Comparison of ENCODE assay signal across 22 cellular contexts in the genomic region with DNA sequence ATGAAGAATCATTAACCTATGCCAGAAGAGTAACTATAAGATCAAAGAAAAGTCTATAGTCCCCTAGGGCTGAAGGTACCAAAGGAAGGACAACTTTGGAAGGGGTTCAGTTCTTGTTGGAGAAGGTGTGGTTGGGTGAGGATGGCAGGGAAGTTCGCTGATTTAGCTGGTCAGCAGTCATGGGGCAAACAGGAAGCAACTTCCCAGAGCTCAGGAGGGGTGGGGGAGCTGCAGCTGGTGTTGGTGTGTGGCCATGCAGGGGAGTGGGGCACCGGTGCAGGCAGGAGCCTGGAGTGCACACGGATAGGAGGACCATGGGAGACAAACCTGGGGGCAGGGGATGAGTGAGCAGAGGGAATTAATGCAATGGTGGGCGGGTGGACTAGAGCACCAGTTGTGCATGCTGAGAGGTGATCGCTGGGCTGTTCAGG. TPM values are rescaled to one million over a fixed set of nuclear protein-coding genes. Genes with fewer than 3 reads are reported as not detected.
A peak's percentile ranks its signal among the peaks of the same experiment; 100 is the strongest.
DNase-seq lines count a peak whose midpoint lies in the region; ATAC-seq and TF ChIP-seq lines count a peak whose summit lies in the region.
"Had no signal": no experiment of that assay in that cellular context is flagged by ENCODE, and none has a peak within 500 bp of the region (broad histone marks: within the 10 kb centered on the region; RNA-seq: fewer than 3 reads in every experiment).

No MANE protein-coding gene starts in this region.

- H3K36me3 Mint-ChIP-seq in chondrocyte (ENCODE audit: low read depth), result peaks cover 1% of the 10 kb centered on the region
- no peaks in the 10 kb centered on the region for H3K36me3 Mint-ChIP-seq in activated CD4-positive, alpha-beta memory T cell treated with anti-CD3 and anti-CD28 coated beads for 36 hours

- no peaks in the 10 kb centered on the region for H3K9me3 ChIP-seq in heart right ventricle
- no peaks in the 10 kb centered on the region for H3K9me3 ChIP-seq in mucosa of descending colon
- H3K9me3 ChIP-seq in vagina, result no peaks in the 10 kb centered on the region
- H3K9me3 ChIP-seq: BE2C, prostate gland had no signal

- peaks cover 7% of the 10 kb centered on the region for H3K4me1 Mint-ChIP-seq in chondrocyte (ENCODE audit: low read depth)
- H3K4me1 Mint-ChIP-seq in activated CD4-positive, alpha-beta memory T cell treated with anti-CD3 and anti-CD28 coated beads for 36 hours (ENCODE audit: low read depth), result no peaks in the 10 kb centered on the region
- H3K4me1 Mint-ChIP-seq: activated naive CD8-positive, alpha-beta T cell treated with anti-CD3 and anti-CD28 coated beads, Interleukin-2, amount 50 U/mL, for 24 hours had no signal

- no peak for DNase-seq in heart right ventricle
- no peak for DNase-seq in cardiac septum (ENCODE audit: low spot score)
- no peak for DNase-seq in chondrocyte (ENCODE audit: low spot score)
- peak in 2 of 3 donors; percentile 54 to 55 for DNase-seq in mucosa of descending colon
- peak; percentile 72 to 91 for DNase-seq in vagina (ENCODE audit: extremely low spot score in 2 of 2)
- DNase-seq in activated CD4-positive, alpha-beta memory T cell treated with anti-CD3 and anti-CD28 coated beads for 36 hours, result no peak
- no peak for DNase-seq in activated CD4-positive, alpha-beta T cell treated with anti-CD3 and anti-CD28 coated beads for 1 hour
- DNase-seq in NOMO-1 treated with dmso at 0.1 percent for 144 hours (lab: John Stamatoyannopoulos, UW; ENCODE audit: unreplicated experiment), result no peak
- DNase-seq: activated CD4-positive, alpha-beta T cell treated with anti-CD3 and anti-CD28 coated beads for 48 hours; activated naive CD8-positive, alpha-beta T cell treated with anti-CD3 and anti-CD28 coated beads, Interleukin-2, amount 50 U/mL, for 24 hours; activated T-cell treated with anti-CD3 and anti-CD28 coated beads, Interleukin-2, amount 50 U/mL, for 4 hours; BE2C; DMS79; GDM1; Karpas-422; NCI-H1436; OCI-M1; stimulated activated naive CD4-positive, alpha-beta T cell treated with Interleukin-2 at 50 U/mL for 16 hours; T-helper 2 cell had no signal

- H3K4me1 ChIP-seq in heart right ventricle, result peaks cover 0 to 76% (median 31%) of the 10 kb centered on the region in 9 donors
- H3K4me1 ChIP-seq in mucosa of descending colon (ENCODE audit: low read depth), result peaks cover 9% of the 10 kb centered on the region
- no peaks in the 10 kb centered on the region for H3K4me1 ChIP-seq in vagina
- H3K4me1 ChIP-seq: BE2C, prostate gland had no signal

- no peak overlapping the region for H3K4me3 Mint-ChIP-seq in chondrocyte (ENCODE audit: unreplicated experiment)
- H3K4me3 Mint-ChIP-seq in activated CD4-positive, alpha-beta memory T cell treated with anti-CD3 and anti-CD28 coated beads for 36 hours, result no peak overlapping the region
- H3K4me3 Mint-ChIP-seq: activated naive CD8-positive, alpha-beta T cell treated with anti-CD3 and anti-CD28 coated beads, Interleukin-2, amount 50 U/mL, for 24 hours; activated T-cell treated with anti-CD3 and anti-CD28 coated beads, Interleukin-2, amount 50 U/mL, for 4 hours had no signal

- CTCF ChIA-PET in activated CD4-positive, alpha-beta memory T cell treated with anti-CD3 and anti-CD28 coated beads for 36 hours (lab: Charles Lee), result no interaction called here

- peaks cover 6% of the 10 kb centered on the region for H3K27me3 Mint-ChIP-seq in chondrocyte (ENCODE audit: low read depth)
- peaks cover 8% of the 10 kb centered on the region for H3K27me3 Mint-ChIP-seq in activated CD4-positive, alpha-beta memory T cell treated with anti-CD3 and anti-CD28 coated beads for 36 hours

- H3K27me3 ChIP-seq in heart right ventricle, result peaks cover 0 to 3% (median 0%) of the 10 kb centered on the region in 7 donors
- H3K27me3 ChIP-seq in vagina, result no peaks in the 10 kb centered on the region
- H3K27me3 ChIP-seq: BE2C had no signal

- H3K36me3 ChIP-seq in heart right ventricle (no peaks in the 10 kb centered on the region), mucosa of descending colon (ENCODE audit: low read depth) (no peaks in the 10 kb centered on the region), vagina (no peaks in the 10 kb centered on the region)
- H3K36me3 ChIP-seq: BE2C, prostate gland had no signal

- H3K4me3 ChIP-seq in heart right ventricle (no peak overlapping the region), mucosa of descending colon (no peak overlapping the region), vagina (no peak overlapping the region)
- H3K4me3 ChIP-seq: lung, prostate gland had no signal

- TF ChIP-seq CTCF in heart right ventricle (IDR thresholded peaks at IDR 0.05), result no peak
- no peak for TF ChIP-seq CTCF in chondrocyte (IDR thresholded peaks at IDR 0.05)
- TF ChIP-seq CTCF in mucosa of descending colon (IDR thresholded peaks at IDR 0.05), result no peak
- no peak for TF ChIP-seq CTCF in vagina (IDR thresholded peaks at IDR 0.05)

- no peak for TF ChIP-seq POLR2A in vagina (IDR thresholded peaks at IDR 0.05)

- WGBS in heart right ventricle, 2 donors, result 44 to 49% methylated on average over 5 of the region's 5 CpGs

- intact Hi-C loops in heart right ventricle (cut with DNase I), result loop anchor here in 1 of 10 donors (10.0 kb wide), 1 partner anchor 73 kb away; no protein-coding TSS in a partner anchor
- intact Hi-C loops in cardiac septum (cut with DNase I), result no loop called here
- intact Hi-C loops in mucosa of descending colon (cut with DNase I, micrococcal nuclease), result no loop called here
- intact Hi-C loops in vagina (cut with DNase I), result no loop called here
- intact Hi-C loops in activated CD4-positive, alpha-beta memory T cell treated with anti-CD3 and anti-CD28 coated beads for 36 hours (cut with micrococcal nuclease), result no loop called here

- POLR2A ChIA-PET in activated CD4-positive, alpha-beta memory T cell treated with anti-CD3 and anti-CD28 coated beads for 36 hours (lab: Charles Lee), result no interaction called here

- no peak for ATAC-seq in heart right ventricle
- ATAC-seq in mucosa of descending colon, result peak; percentile 85
- ATAC-seq: activated naive CD8-positive, alpha-beta T cell treated with anti-CD3 and anti-CD28 coated beads, Interleukin-2, amount 50 U/mL, for 24 hours; activated T-cell treated with anti-CD3 and anti-CD28 coated beads, Interleukin-2, amount 50 U/mL, for 4 hours; HCT116 had no signal

- peak overlapping the region; percentile 75 for H3K27ac Mint-ChIP-seq in chondrocyte (ENCODE audit: unreplicated experiment)
- no peak overlapping the region for H3K27ac Mint-ChIP-seq in activated CD4-positive, alpha-beta memory T cell treated with anti-CD3 and anti-CD28 coated beads for 36 hours
- H3K27ac Mint-ChIP-seq: activated naive CD8-positive, alpha-beta T cell treated with anti-CD3 and anti-CD28 coated beads, Interleukin-2, amount 50 U/mL, for 24 hours had no signal

- H3K9me3 Mint-ChIP-seq in chondrocyte (ENCODE audit: low read depth), result no peaks in the 10 kb centered on the region
- no peaks in the 10 kb centered on the region for H3K9me3 Mint-ChIP-seq in activated CD4-positive, alpha-beta memory T cell treated with anti-CD3 and anti-CD28 coated beads for 36 hours
- H3K9me3 Mint-ChIP-seq: activated naive CD8-positive, alpha-beta T cell treated with anti-CD3 and anti-CD28 coated beads, Interleukin-2, amount 50 U/mL, for 24 hours; activated T-cell treated with anti-CD3 and anti-CD28 coated beads, Interleukin-2, amount 50 U/mL, for 4 hours had no signal

- H3K27ac ChIP-seq in heart right ventricle (peak overlapping the region in 6 of 10 donors; percentile 27 to 54 (median 42)), vagina (no peak overlapping the region)
- H3K27ac ChIP-seq: prostate gland had no signal

RNA-seq across cellular contexts. Expression of gene FHOD3, which starts 34.0 kb away (rescaled TPM):
- total RNA-seq in heart right ventricle (100 to 1,000 TPM; 280 to 484 (median 406) TPM), cardiac septum (311 TPM), chondrocyte (8.2 to 9.9 TPM (median 8.9 TPM) in 3 replicates), mucosa of descending colon (10 to 100 TPM in 1 of 3 donors, 1 to 10 TPM in 2; 2.7 to 14.4 (median 4.0) TPM), vagina (5.6 TPM)
- polyA plus RNA-seq in heart right ventricle, result 100 to 1,000 TPM in 1 of 2 donors, 10 to 100 TPM in 1; 81.8 to 298 TPM
- not detected for total RNA-seq in activated CD4-positive, alpha-beta memory T cell treated with anti-CD3 and anti-CD28 coated beads for 36 hours

Comparison
In these comparisons a context has a peak if more than half of its experiments do, and no peak if none do; other contexts are left out.
1. DNase-seq: peak in mucosa of descending colon (2 of 3) and vagina (2 of 2); none in heart right ventricle (0 of 2), cardiac septum (single experiment), chondrocyte (single experiment), activated CD4-positive, alpha-beta memory T cell treated with anti-CD3 and anti-CD28 coated beads for 36 hours (single experiment), activated CD4-positive, alpha-beta T cell treated with anti-CD3 and anti-CD28 coated beads for 1 hour (single experiment) and NOMO-1 treated with dmso at 0.1 percent for 144 hours (single experiment).
2. RNA of gene FHOD3, which starts 34.0 kb away (total RNA-seq): 280 to 484 TPM in heart right ventricle and 311 TPM in cardiac septum (single experiment); 8.2 to 9.9 TPM in chondrocyte, 5.6 TPM in vagina (single experiment), 2.7 to 14.4 TPM in mucosa of descending colon and not detected in activated CD4-positive, alpha-beta memory T cell treated with anti-CD3 and anti-CD28 coated beads for 36 hours; every median in the first group is over 10 times any median in the second.